20 cellular contexts compared by ENCODE assay signal in the genomic region with DNA sequence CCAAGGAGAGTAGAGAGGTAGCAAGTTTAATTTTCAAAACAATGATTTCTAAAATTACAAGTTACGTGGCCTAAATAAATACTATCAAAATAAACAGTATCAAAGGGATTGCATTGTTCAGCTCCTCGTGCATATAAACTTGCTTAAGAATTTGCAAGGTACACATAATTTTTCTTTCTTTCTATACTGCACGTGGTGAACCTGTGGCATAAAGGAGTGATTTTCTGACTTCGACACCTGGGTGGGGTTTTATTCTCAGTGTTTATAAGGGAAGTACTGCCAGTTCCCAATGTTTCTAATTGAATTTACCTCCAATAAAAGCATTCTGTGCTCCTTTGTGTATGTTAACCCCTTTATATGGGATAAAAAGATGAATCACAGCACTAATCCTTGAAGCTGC. TPM values are rescaled to one million over a fixed set of nuclear protein-coding genes. Genes with fewer than 3 reads are reported as not detected.
DNase-seq lines count a peak whose midpoint lies in the region; ATAC-seq, FAIRE-seq and TF ChIP-seq lines count a peak whose summit lies in the region.
"Had no signal": no experiment of that assay in that cellular context is flagged by ENCODE, and none has a peak within 500 bp of the region (broad histone marks: within the 10 kb centered on the region; RNA-seq: fewer than 3 reads in every experiment).

No MANE protein-coding gene starts in this region.

- DNase-seq in A549 (ENCODE audit: low read depth in 1 of 2, low spot score in 1 of 2) (no peak), LNCaP clone FGC (ENCODE audit: low read depth) (peak; percentile 65), OCI-LY7 (ENCODE audit: low spot score) (no peak), progenitor cell of endocrine pancreas (ENCODE audit: low spot score, unreplicated experiment) (no peak), retina (no peak), superior temporal gyrus (ENCODE audit: extremely low spot score) (no peak)
- DNase-seq in CD4-positive, alpha-beta memory T cell: no peak
- DNase-seq: C1 segment of cervical spinal cord; CD4-positive, alpha-beta T cell; DMS153; DMS79 treated with DMSO at 0.1 percent for 48 hours; EL; H9 had no signal

- H3K27ac ChIP-seq in A549: no peak overlapping the region
- H3K27ac ChIP-seq in OCI-LY7 (ENCODE audit: low read depth, low read length, poor library complexity, severe bottlenecking): no peak overlapping the region
- H3K27ac ChIP-seq in CD4-positive, alpha-beta memory T cell (ENCODE audit: low read depth, low read length): no peak overlapping the region

- H3K36me3 Mint-ChIP-seq in progenitor cell of endocrine pancreas (ENCODE audit: insufficient read depth): peaks cover 18% of the 10 kb centered on the region
- H3K36me3 Mint-ChIP-seq in CD4-positive, alpha-beta memory T cell: peaks cover 44 to 74% of the 10 kb centered on the region in 2 donors

- TF ChIP-seq CTCF in A549 (IDR thresholded peaks at IDR 0.05) (no peak), LNCaP clone FGC (IDR thresholded peaks at IDR 0.05; ENCODE audit: control insufficient read depth, extremely low read depth, insufficient read depth) (no peak), OCI-LY7 (conservative IDR thresholded peaks at IDR 0.05; ENCODE audit: low read length) (no peak), progenitor cell of endocrine pancreas (IDR thresholded peaks at IDR 0.05; ENCODE audit: unreplicated experiment) (no peak)

- peaks cover 12% of the 10 kb centered on the region; the same call in 1 of the 2 replicates for H3K79me2 ChIP-seq in OCI-LY7 (ENCODE audit: insufficient read depth, low read depth, low read length)

- no peaks in the 10 kb centered on the region for H3K4me1 Mint-ChIP-seq in progenitor cell of endocrine pancreas (ENCODE audit: low read depth)
- peaks cover 0 to 4% (median 2%) of the 10 kb centered on the region in 4 donors for H3K4me1 Mint-ChIP-seq in CD4-positive, alpha-beta memory T cell
- H3K4me1 Mint-ChIP-seq: GM23338, H9 had no signal

- H3K9me2 ChIP-seq in OCI-LY7 (ENCODE audit: insufficient read depth, low read length): no peaks in the 10 kb centered on the region

- POLR2A ChIA-PET in A549 (lab: Yijun Ruan, JAX) (no interaction called here), OCI-LY7 (lab: Charles Lee) (no interaction called here)
- POLR2A ChIA-PET in CD4-positive, alpha-beta memory T cell (lab: Charles Lee; ENCODE audit: partially characterized antibody): no interaction called here

- H3K4me3 ChIP-seq in A549 (no peak overlapping the region), LNCaP clone FGC (ENCODE audit: low read depth, low read length) (no peak overlapping the region), OCI-LY7 (ENCODE audit: low read depth, low read length, poor library complexity, severe bottlenecking) (no peak overlapping the region)
- no peak overlapping the region for H3K4me3 ChIP-seq in CD4-positive, alpha-beta memory T cell (ENCODE audit: low read length in 2 of 2)
- H3K4me3 ChIP-seq: GM23338 had no signal

- no peak for TF ChIP-seq EP300 in A549 (IDR thresholded peaks at IDR 0.05)

- no peaks in the 10 kb centered on the region for H3K9me3 Mint-ChIP-seq in progenitor cell of endocrine pancreas (ENCODE audit: low read depth)
- no peaks in the 10 kb centered on the region for H3K9me3 Mint-ChIP-seq in CD4-positive, alpha-beta memory T cell
- H3K9me3 Mint-ChIP-seq: CD4-positive, alpha-beta T cell; GM23338; H9 had no signal

- TSS peak; percentile 45 for BruUV-seq in OCI-LY7 (replicated peaks; lab: Mats Ljungman, UMichigan)

- TF ChIP-seq POLR2A in A549 (IDR thresholded peaks at IDR 0.05; ENCODE audit: low read length): no peak

- no peaks in the 10 kb centered on the region for H3K9me3 ChIP-seq in A549
- H3K9me3 ChIP-seq in OCI-LY7 (ENCODE audit: low read length): no peaks in the 10 kb centered on the region
- no peaks in the 10 kb centered on the region for H3K9me3 ChIP-seq in CD4-positive, alpha-beta memory T cell (ENCODE audit: control insufficient read depth in 1 of 2, low read length in 2 of 2)

- no peaks in the 10 kb centered on the region for H4K20me1 ChIP-seq in OCI-LY7 (ENCODE audit: insufficient read depth, low read length)

- ATAC-seq in A549: no peak
- ATAC-seq: GM23338 had no signal

- WGBS in A549 (ENCODE audit: missing lambda C conversion rate): 89% methylated on average over 4 of the region's 4 CpGs

- FAIRE-seq in A549 (lab: Jason Lieb, UNC): no peak
- FAIRE-seq: D721Med, G401.6, GM12892, HTR-8/SVneo had no signal

- TF ChIP-seq RAD21 in A549 (conservative IDR thresholded peaks at IDR 0.05 in 1 of 2, IDR thresholded peaks at IDR 0.05 in 1 of 2): no peak

- H3K4me1 ChIP-seq in A549 (no peaks in the 10 kb centered on the region), OCI-LY7 (ENCODE audit: insufficient read depth, low read length, poor library complexity, severe bottlenecking) (peaks cover 41% of the 10 kb centered on the region)
- H3K4me1 ChIP-seq in CD4-positive, alpha-beta memory T cell (ENCODE audit: insufficient read depth, low read length): no peaks in the 10 kb centered on the region

- H2AFZ ChIP-seq in OCI-LY7 (ENCODE audit: low read length): no peak overlapping the region
- H2AFZ ChIP-seq: GM23338 had no signal

- no peak overlapping the region for H3K4me3 Mint-ChIP-seq in progenitor cell of endocrine pancreas (ENCODE audit: low read depth)
- no peak overlapping the region for H3K4me3 Mint-ChIP-seq in CD4-positive, alpha-beta memory T cell
- H3K4me3 Mint-ChIP-seq: B cell; CD4-positive, alpha-beta T cell; GM23338; H9 had no signal

- H3K27me3 Mint-ChIP-seq in progenitor cell of endocrine pancreas: no peaks in the 10 kb centered on the region
- no peaks in the 10 kb centered on the region for H3K27me3 Mint-ChIP-seq in CD4-positive, alpha-beta memory T cell
- H3K27me3 Mint-ChIP-seq: B cell; CD4-positive, alpha-beta T cell had no signal

- H3K27me3 ChIP-seq in CD4-positive, alpha-beta memory T cell (ENCODE audit: insufficient read depth, low read length): no peaks in the 10 kb centered on the region

- intact Hi-C loops in OCI-LY7 (cut with micrococcal nuclease; ENCODE audit: unreplicated experiment): no loop called here
- intact Hi-C loops in CD4-positive, alpha-beta memory T cell (cut with micrococcal nuclease): no loop called here

- H3K27ac Mint-ChIP-seq in progenitor cell of endocrine pancreas: peak overlapping the region; percentile 7
- no peak overlapping the region for H3K27ac Mint-ChIP-seq in CD4-positive, alpha-beta memory T cell
- H3K27ac Mint-ChIP-seq: B cell; CD4-positive, alpha-beta T cell; GM23338 had no signal

- CTCF ChIA-PET in A549 (lab: Yijun Ruan, JAX): interaction anchor here (1.2 to 1.5 kb wide), 2 partner anchors 13 to 155 kb away, joined by 3 read pairs; no protein-coding TSS in a partner anchor
- CTCF ChIA-PET in OCI-LY7 (lab: Charles Lee; ENCODE audit: unreplicated experiment): no interaction called here
- CTCF ChIA-PET in CD4-positive, alpha-beta memory T cell (lab: Charles Lee; ENCODE audit: partially characterized antibody): no interaction called here

- no peak overlapping the region for H3K4me2 ChIP-seq in A549
- no peak overlapping the region for H3K4me2 ChIP-seq in OCI-LY7 (ENCODE audit: low read length)
- H3K4me2 ChIP-seq: GM23338 had no signal

- H3K36me3 ChIP-seq in OCI-LY7 (ENCODE audit: insufficient read depth, low read length): peaks cover 99% of the 10 kb centered on the region
- H3K36me3 ChIP-seq in CD4-positive, alpha-beta memory T cell (ENCODE audit: insufficient read depth, low read length): peaks cover 44% of the 10 kb centered on the region

TF ChIP-seq in A549, 52 proteins besides CTCF, POLR2A, EP300 and RAD21:
- TF ChIP-seq GATA3 (IDR thresholded peaks at IDR 0.05; ENCODE audit: borderline replicate concordance) (no peak), MAFK (IDR thresholded peaks at IDR 0.05; ENCODE audit: partially characterized antibody) (peak; percentile 11)

RNA-seq across cellular contexts. Expression of gene C20orf144, which starts 50.1 kb away (rescaled TPM):
- polyA plus RNA-seq in A549 (2011; rRNA removed) (0.09 and 0.10 TPM in 2 replicates), A549 (2017; fragmentation: RNase III; extraction: RNeasy Plus Mini Kit Qiagen cat#74134 plus additional on column Dnase treatment) (0.09 to 0.12 TPM (median 0.12 TPM) in 3 replicates)
- 0.12 TPM in 2 replicates for polyA plus RNA-seq in A549 (2012; cell fraction: cytosol; rRNA removed)
- 0.10 and 0.13 TPM in 2 replicates for polyA plus RNA-seq in A549 (2012; cell fraction: nucleus; rRNA removed)
- 0.10 and 0.50 TPM in 2 replicates for polyA minus RNA-seq in A549 (2011; rRNA and poly(A)+ RNA removed)
- 0.18 and 0.44 TPM in 2 replicates for total RNA-seq in OCI-LY7 (2014; rRNA removed; shearing (Covaris generic))
- total RNA-seq in OCI-LY7 (2022) (0.31 and 0.42 TPM in 2 replicates), progenitor cell of endocrine pancreas (0.27 TPM in 1 of 2 replicates, not detected in the other)
- under 1 TPM; 0.61 TPM for total RNA-seq in CD4-positive, alpha-beta memory T cell
- not detected for polyA plus RNA-seq in CD4-positive, alpha-beta memory T cell
- total RNA-seq: A172 had no signal

RNA-seq across cellular contexts. Expression of gene ACTL10, which starts 54.7 kb away (rescaled TPM):
- not detected in 2 replicates for polyA plus RNA-seq in A549 (2011; rRNA removed)
- polyA plus RNA-seq in A549 (2012; cell fraction: cytosol; rRNA removed): not detected in 2 replicates
- polyA plus RNA-seq in A549 (2012; cell fraction: nucleus; rRNA removed): not detected in 2 replicates
- not detected in 3 replicates for polyA plus RNA-seq in A549 (2017; fragmentation: RNase III; extraction: RNeasy Plus Mini Kit Qiagen cat#74134 plus additional on column Dnase treatment)
- not detected in 2 replicates for polyA minus RNA-seq in A549 (2011; rRNA and poly(A)+ RNA removed)
- total RNA-seq in OCI-LY7 (2014; rRNA removed; shearing (Covaris generic)): 7.4 and 11.7 TPM in 2 replicates
- 5.1 and 5.6 TPM in 2 replicates for total RNA-seq in OCI-LY7 (2022)
- 0.36 and 0.38 TPM in 2 replicates for total RNA-seq in progenitor cell of endocrine pancreas
- 1 to 10 TPM; 5.5 to 6.0 TPM for total RNA-seq in CD4-positive, alpha-beta memory T cell
- polyA plus RNA-seq in CD4-positive, alpha-beta memory T cell: 1 to 10 TPM; 1.7 to 5.3 TPM
- total RNA-seq: A172 had no signal
